ENCODE assay signal across 2 cellular contexts in genomic region chr1:219385786-219386427, GRCh38.
A peak's percentile ranks its signal among the peaks of the same experiment; 100 is the strongest.
TF ChIP-seq lines count a peak whose summit lies in the region.

No MANE protein-coding gene starts in this region.

TF ChIP-seq in A549, 52 proteins besides CTCF, POLR2A, EP300 and RAD21:
- TF ChIP-seq SMC3 (IDR thresholded peaks at IDR 0.05) (peak; percentile 84), CEBPB (IDR thresholded peaks at IDR 0.05) (no peak)
- TF ChIP-seq, protein P1, sequence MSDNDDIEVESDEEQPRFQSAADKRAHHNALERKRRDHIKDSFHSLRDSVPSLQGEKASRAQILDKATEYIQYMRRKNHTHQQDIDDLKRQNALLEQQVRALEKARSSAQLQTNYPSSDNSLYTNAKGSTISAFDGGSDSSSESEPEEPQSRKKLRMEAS (IDR thresholded peaks at IDR 0.05), result 0 out of 2 replicates have a peak, but pooled peaks have one; percentile 25

TF ChIP-seq in H1, 55 proteins besides CTCF, POLR2A, EP300 and RAD21:
- TF ChIP-seq, protein P1 (IDR thresholded peaks at IDR 0.05), result no peak
- TF ChIP-seq TEAD4 (IDR thresholded peaks at IDR 0.05; ENCODE audit: low read depth, low read length), result peak; percentile 54; the same call in 1 of the 2 replicates
